Comparison of ENCODE assay signal across 8 cellular contexts in genomic region chr6:42316390-42316970, GRCh38.
DNase-seq lines count a peak whose midpoint lies in the region; ATAC-seq and TF ChIP-seq lines count a peak whose summit lies in the region.

No MANE protein-coding gene starts in this region.

- CTCF ChIA-PET in activated naive CD4-positive, alpha-beta T cell treated with anti-CD3 and anti-CD28 coated beads, Interleukin-2, amount 10 ng/mL, durations not matched to agents 7 days and 5 days (lab: Charles Lee): interaction anchor here (0.7 to 1.1 kb wide), 2 partner anchors 231 to 232 kb away, joined by 3 to 4 read pairs; no protein-coding TSS in a partner anchor

- TF ChIP-seq POLR2A in uterus (IDR thresholded peaks at IDR 0.05): no peak

- no peaks in the 10 kb centered on the region for H3K27me3 ChIP-seq in OCI-LY3 (ENCODE audit: low read depth, low read length)
- H3K27me3 ChIP-seq in uterus: no peaks in the 10 kb centered on the region

- intact Hi-C loops in uterus (cut with DNase I; ENCODE audit: low total_unique reads): no loop called here

- H3K36me3 ChIP-seq in OCI-LY3 (replicated peaks; ENCODE audit: low read depth, low read length) (no peaks in the 10 kb centered on the region), uterus (no peaks in the 10 kb centered on the region)

- peak overlapping the region; percentile 61 for H3K4me2 ChIP-seq in OCI-LY3 (ENCODE audit: low read length)

- peak overlapping the region in 1 of 2 donors; percentile 45 for H3K4me3 Mint-ChIP-seq in effector memory CD8-positive, alpha-beta T cell
- no peak overlapping the region for H3K4me3 Mint-ChIP-seq in osteocyte (ENCODE audit: unreplicated experiment)
- H3K4me3 Mint-ChIP-seq in activated naive CD4-positive, alpha-beta T cell treated with anti-CD3 and anti-CD28 coated beads, Interleukin-2, amount 10 ng/mL, durations not matched to agents 7 days and 5 days: no peak overlapping the region

- H3K27ac ChIP-seq in OCI-LY3 (ENCODE audit: low read length): peak overlapping the region; percentile 79
- peak overlapping the region in 1 of 2 donors; percentile 43 for H3K27ac ChIP-seq in uterus

- peak overlapping the region; percentile 30 for H3K4me3 ChIP-seq in OCI-LY3 (ENCODE audit: low read length)
- no peak overlapping the region for H3K4me3 ChIP-seq in uterus

- H3K9me3 ChIP-seq in OCI-LY3 (ENCODE audit: insufficient read depth, low read length) (no peaks in the 10 kb centered on the region), uterus (no peaks in the 10 kb centered on the region)

- H3K27me3 Mint-ChIP-seq in effector memory CD8-positive, alpha-beta T cell: no peaks in the 10 kb centered on the region
- no peaks in the 10 kb centered on the region for H3K27me3 Mint-ChIP-seq in osteocyte (ENCODE audit: unreplicated experiment)
- H3K27me3 Mint-ChIP-seq in activated naive CD4-positive, alpha-beta T cell treated with anti-CD3 and anti-CD28 coated beads, Interleukin-2, amount 10 ng/mL, durations not matched to agents 7 days and 5 days: no peaks in the 10 kb centered on the region

- H3K36me3 Mint-ChIP-seq in effector memory CD8-positive, alpha-beta T cell (ENCODE audit: insufficient read depth): peaks cover 7% of the 10 kb centered on the region
- peaks cover 2% of the 10 kb centered on the region for H3K36me3 Mint-ChIP-seq in osteocyte (ENCODE audit: unreplicated experiment)
- H3K36me3 Mint-ChIP-seq in activated naive CD4-positive, alpha-beta T cell treated with anti-CD3 and anti-CD28 coated beads, Interleukin-2, amount 10 ng/mL, durations not matched to agents 7 days and 5 days: no peaks in the 10 kb centered on the region

- H3K4me1 ChIP-seq in OCI-LY3 (ENCODE audit: low read length) (peaks cover 35% of the 10 kb centered on the region), uterus (peaks cover 4 to 6% of the 10 kb centered on the region in 2 donors)

- peak overlapping the region; percentile 82 to 88 for H3K27ac Mint-ChIP-seq in effector memory CD8-positive, alpha-beta T cell
- H3K27ac Mint-ChIP-seq in osteocyte (ENCODE audit: unreplicated experiment): peak overlapping the region; percentile 14
- H3K27ac Mint-ChIP-seq in activated naive CD4-positive, alpha-beta T cell treated with anti-CD3 and anti-CD28 coated beads, Interleukin-2, amount 10 ng/mL, durations not matched to agents 7 days and 5 days: no peak overlapping the region

- no peak for DNase-seq in effector memory CD8-positive, alpha-beta T cell
- DNase-seq in osteocyte (ENCODE audit: extremely low spot score, unreplicated experiment): no peak
- DNase-seq in uterus: no peak
- no peak for DNase-seq in NCI-H510A (lab: John Stamatoyannopoulos, UW)
- DNase-seq in activated naive CD4-positive, alpha-beta T cell treated with anti-CD3 and anti-CD28 coated beads, Interleukin-2, amount 10 ng/mL, durations not matched to agents 7 days and 5 days: no peak
- DNase-seq in NCI-H524 treated with DMSO at 0.1 percent for 48 hours (lab: John Stamatoyannopoulos, UW): no peak

- H3K9ac ChIP-seq in OCI-LY3 (ENCODE audit: low read length): peak overlapping the region; percentile 18; the same call in 1 of the 2 replicates

- H4K20me1 ChIP-seq in OCI-LY3 (ENCODE audit: insufficient read depth, low read length): no peaks in the 10 kb centered on the region

- peaks cover 12% of the 10 kb centered on the region for H3K79me2 ChIP-seq in OCI-LY3 (ENCODE audit: low read length)

- peaks cover 53 to 73% of the 10 kb centered on the region in 2 donors for H3K4me1 Mint-ChIP-seq in effector memory CD8-positive, alpha-beta T cell (ENCODE audit: low read depth in 2 of 2)
- H3K4me1 Mint-ChIP-seq in osteocyte (ENCODE audit: unreplicated experiment): peaks cover 47% of the 10 kb centered on the region
- H3K4me1 Mint-ChIP-seq in activated naive CD4-positive, alpha-beta T cell treated with anti-CD3 and anti-CD28 coated beads, Interleukin-2, amount 10 ng/mL, durations not matched to agents 7 days and 5 days: peaks cover 9% of the 10 kb centered on the region

- no peaks in the 10 kb centered on the region for H3K9me3 Mint-ChIP-seq in effector memory CD8-positive, alpha-beta T cell
- peaks cover 8% of the 10 kb centered on the region for H3K9me3 Mint-ChIP-seq in osteocyte (ENCODE audit: unreplicated experiment)
- no peaks in the 10 kb centered on the region for H3K9me3 Mint-ChIP-seq in activated naive CD4-positive, alpha-beta T cell treated with anti-CD3 and anti-CD28 coated beads, Interleukin-2, amount 10 ng/mL, durations not matched to agents 7 days and 5 days

- H2AFZ ChIP-seq in OCI-LY3 (ENCODE audit: low read depth, low read length): no peak overlapping the region

- ATAC-seq in GM18909 (IDR thresholded peaks at IDR 0.05; ENCODE audit: poor library complexity, unreplicated experiment): peak; percentile 36
- peak; percentile 37 for ATAC-seq in effector memory CD8-positive, alpha-beta T cell (replicated peaks)

- TF ChIP-seq CTCF in OCI-LY3 (IDR thresholded peaks at IDR 0.05; ENCODE audit: low read depth, low read length) (no peak), osteocyte (IDR thresholded peaks at IDR 0.05) (no peak), uterus (IDR thresholded peaks at IDR 0.05) (no peak)
